ENCODE assay signal across 1 cellular context in the genomic region with DNA sequence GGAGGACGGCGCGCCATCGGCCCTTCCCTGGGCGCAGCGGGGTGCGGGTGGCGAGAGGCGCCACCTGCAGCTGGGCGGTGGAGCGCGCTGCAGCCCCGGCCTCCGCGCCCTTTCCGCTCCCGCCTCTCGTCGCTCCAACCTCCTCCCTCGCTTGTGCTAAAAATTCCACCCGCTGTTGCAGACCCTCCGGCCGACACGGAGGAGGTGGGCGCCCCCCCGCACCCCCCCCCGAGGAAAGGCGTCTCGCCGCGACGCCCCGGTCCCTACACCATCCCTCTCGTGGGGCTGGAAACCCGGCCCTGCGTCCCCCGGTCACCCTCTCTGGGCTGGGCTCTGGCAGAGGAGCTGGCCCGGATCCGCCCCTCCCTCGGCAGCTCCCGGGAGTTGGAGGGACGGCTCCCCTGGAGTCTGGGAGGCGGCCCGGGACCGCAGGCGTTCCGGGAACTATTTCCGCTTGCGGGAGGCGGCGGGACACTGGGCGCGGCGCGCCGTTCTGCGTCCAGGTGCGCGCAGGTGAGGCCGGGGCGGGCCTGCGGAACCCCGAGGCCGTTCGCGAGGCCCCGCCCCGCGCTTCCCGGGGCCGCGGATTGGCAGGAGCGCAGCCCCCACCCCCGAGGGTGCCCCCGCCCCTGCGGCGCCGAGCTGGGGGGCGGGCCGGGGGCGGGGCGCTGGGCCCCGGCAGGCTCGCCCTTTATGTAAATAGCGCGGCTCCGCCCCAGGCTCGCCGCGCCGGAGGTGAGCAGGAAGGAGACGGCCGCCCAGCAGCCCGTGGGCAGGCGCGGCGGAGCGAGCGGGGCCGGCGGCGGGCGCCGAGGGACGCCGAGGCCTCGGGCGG.
TF ChIP-seq lines count a peak whose summit lies in the region.

A gene with protein sequence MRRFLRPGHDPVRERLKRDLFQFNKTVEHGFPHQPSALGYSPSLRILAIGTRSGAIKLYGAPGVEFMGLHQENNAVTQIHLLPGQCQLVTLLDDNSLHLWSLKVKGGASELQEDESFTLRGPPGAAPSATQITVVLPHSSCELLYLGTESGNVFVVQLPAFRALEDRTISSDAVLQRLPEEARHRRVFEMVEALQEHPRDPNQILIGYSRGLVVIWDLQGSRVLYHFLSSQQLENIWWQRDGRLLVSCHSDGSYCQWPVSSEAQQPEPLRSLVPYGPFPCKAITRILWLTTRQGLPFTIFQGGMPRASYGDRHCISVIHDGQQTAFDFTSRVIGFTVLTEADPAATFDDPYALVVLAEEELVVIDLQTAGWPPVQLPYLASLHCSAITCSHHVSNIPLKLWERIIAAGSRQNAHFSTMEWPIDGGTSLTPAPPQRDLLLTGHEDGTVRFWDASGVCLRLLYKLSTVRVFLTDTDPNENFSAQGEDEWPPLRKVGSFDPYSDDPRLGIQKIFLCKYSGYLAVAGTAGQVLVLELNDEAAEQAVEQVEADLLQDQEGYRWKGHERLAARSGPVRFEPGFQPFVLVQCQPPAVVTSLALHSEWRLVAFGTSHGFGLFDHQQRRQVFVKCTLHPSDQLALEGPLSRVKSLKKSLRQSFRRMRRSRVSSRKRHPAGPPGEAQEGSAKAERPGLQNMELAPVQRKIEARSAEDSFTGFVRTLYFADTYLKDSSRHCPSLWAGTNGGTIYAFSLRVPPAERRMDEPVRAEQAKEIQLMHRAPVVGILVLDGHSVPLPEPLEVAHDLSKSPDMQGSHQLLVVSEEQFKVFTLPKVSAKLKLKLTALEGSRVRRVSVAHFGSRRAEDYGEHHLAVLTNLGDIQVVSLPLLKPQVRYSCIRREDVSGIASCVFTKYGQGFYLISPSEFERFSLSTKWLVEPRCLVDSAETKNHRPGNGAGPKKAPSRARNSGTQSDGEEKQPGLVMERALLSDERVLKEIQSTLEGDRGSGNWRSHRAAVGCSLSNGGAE (plus strand): TSS at position 727 of the 835 bp plus-strand sequence. CDS start 17,730 bp downstream, outside the sequence.

TF ChIP-seq in endothelial cell of umbilical vein, 7 proteins besides CTCF, POLR2A, EP300 and RAD21:
- TF ChIP-seq, protein P1, sequence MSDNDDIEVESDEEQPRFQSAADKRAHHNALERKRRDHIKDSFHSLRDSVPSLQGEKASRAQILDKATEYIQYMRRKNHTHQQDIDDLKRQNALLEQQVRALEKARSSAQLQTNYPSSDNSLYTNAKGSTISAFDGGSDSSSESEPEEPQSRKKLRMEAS (IDR thresholded peaks at IDR 0.05; ENCODE audit: insufficient read depth, insufficient read length), result no peak
